Comparison of ENCODE assay signal across 13 cellular contexts in genomic region chr4:15162046-15162445, GRCh38.
DNase-seq lines count a peak whose midpoint lies in the region; ATAC-seq and TF ChIP-seq lines count a peak whose summit lies in the region.
"Had no signal": no experiment of that assay in that cellular context is flagged by ENCODE, and none has a peak within 500 bp of the region (broad histone marks: within the 10 kb centered on the region; RNA-seq: fewer than 3 reads in every experiment).

No MANE protein-coding gene starts in this region.

- POLR2A ChIA-PET in MCF 10A (lab: Yijun Ruan, JAX) = interaction anchor here (0.7 to 2.1 kb wide), 3 partner anchors 119 to 390 kb away, joined by 5 to 6 read pairs (median 5); no protein-coding TSS in a partner anchor

- H3K4me2 ChIP-seq in mammary epithelial cell (ENCODE audit: insufficient read depth, low read depth, low read length) = no peak overlapping the region

- WGBS in mammary epithelial cell (ENCODE audit: low coverage, missing lambda C conversion rate) = 80% methylated on average over 1 of the region's 1 CpG

- CTCF ChIA-PET in MCF 10A (lab: Yijun Ruan, JAX) (interaction anchor here (0.5 to 4.8 kb wide), 10 partner anchors 9 to 1506 kb away, joined by 3 to 41 read pairs (median 4); no protein-coding TSS in a partner anchor), mammary epithelial cell (lab: Charles Lee; ENCODE audit: low non-redundant PET) (no interaction called here)

- no peaks in the 10 kb centered on the region for H3K36me3 Mint-ChIP-seq in MCF 10A (ENCODE audit: insufficient read depth, unreplicated experiment)

- H3K36me3 ChIP-seq in mammary epithelial cell (ENCODE audit: insufficient read depth, low read length) (no peaks in the 10 kb centered on the region), NT2/D1 (ENCODE audit: insufficient read depth, insufficient read length, low read length) (no peaks in the 10 kb centered on the region), iPS-18a (ENCODE audit: control insufficient read depth, low read depth, low read length) (no peaks in the 10 kb centered on the region), thoracic aorta (no peaks in the 10 kb centered on the region), ascending aorta (no peaks in the 10 kb centered on the region)

- no peak overlapping the region for H3K4me3 Mint-ChIP-seq in MCF 10A (ENCODE audit: unreplicated experiment)

- BruUV-seq in MCF 10A (replicated peaks; lab: Mats Ljungman, UMichigan) (no TSS peak), mammary epithelial cell (replicated peaks; lab: Mats Ljungman, UMichigan) (no TSS peak)

- ATAC-seq in thoracic aorta (ENCODE audit: insufficient number of reproducible peaks, low FRiP score, low read depth) (no peak), HG02970 (IDR thresholded peaks at IDR 0.05; ENCODE audit: low FRiP score, unreplicated experiment) (no peak)

- in situ Hi-C loops in mammary epithelial cell (cut with MboI; ENCODE audit: low sequenced_read_pairs in 2 of 2) = loop anchor here in 1 of 2 donors (25.0 kb wide), 1 partner anchor 425 kb away; no protein-coding TSS in a partner anchor

- H3K27ac ChIP-seq in mammary epithelial cell (ENCODE audit: insufficient read depth, low read depth, low read length) (no peak overlapping the region), iPS-18a (ENCODE audit: low read length) (peak overlapping the region; percentile 27), thoracic aorta (peak overlapping the region; percentile 2 to 15), ascending aorta (no peak overlapping the region)

- intact Hi-C loops in MCF 10A (cut with micrococcal nuclease) = loop anchor here (1.0 to 10.0 kb wide), 5 partner anchors 119 to 1506 kb away; no protein-coding TSS in a partner anchor
- intact Hi-C loops in mammary epithelial cell (cut with micrococcal nuclease) = loop anchor here (1.0 to 5.0 kb wide), 4 partner anchors 158 to 1510 kb away; no protein-coding TSS in a partner anchor
- intact Hi-C loops in ascending aorta (cut with DNase I) = loop anchor here (5.0 kb wide), 1 partner anchor 160 kb away; the partner anchor contains the start of gene CPEB2

- H3K27me3 ChIP-seq in mammary epithelial cell (ENCODE audit: insufficient read depth, low read length) = peaks cover 3% of the 10 kb centered on the region
- no peaks in the 10 kb centered on the region for H3K27me3 ChIP-seq in NT2/D1 (ENCODE audit: insufficient read depth, insufficient read length)
- H3K27me3 ChIP-seq in iPS-18a (ENCODE audit: control insufficient read depth, insufficient read depth, low read length) = no peaks in the 10 kb centered on the region
- no peaks in the 10 kb centered on the region for H3K27me3 ChIP-seq in thoracic aorta (replicated peaks; ENCODE audit: insufficient read depth)
- H3K27me3 ChIP-seq in ascending aorta = no peaks in the 10 kb centered on the region

- DNase-seq in MCF 10A (ENCODE audit: unreplicated experiment) (no peak), mammary epithelial cell (no peak), NT2/D1 (ENCODE audit: low read depth, low spot score) (peak; percentile 75), thoracic aorta (ENCODE audit: low spot score) (no peak), ascending aorta (ENCODE audit: low spot score in 2 of 2) (no peak), NCI-H1694 treated with DMSO at 0.1 percent for 48 hours (lab: John Stamatoyannopoulos, UW) (no peak)
- DNase-seq: 8988T, DMS79 treated with DMSO at 0.1 percent for 48 hours, NCI-H1417 treated with DMSO at 0.1 percent for 48 hours, NCI-H510A treated with DMSO at 0.1 percent for 48 hours, SHP77 had no signal

- no peaks in the 10 kb centered on the region for H4K20me1 ChIP-seq in mammary epithelial cell (ENCODE audit: insufficient read depth, low read length)

- H3K9me3 ChIP-seq in mammary epithelial cell (replicated peaks; ENCODE audit: insufficient read depth, low read length) = no peaks in the 10 kb centered on the region
- no peaks in the 10 kb centered on the region for H3K9me3 ChIP-seq in NT2/D1 (ENCODE audit: insufficient read depth, low read length)
- no peaks in the 10 kb centered on the region for H3K9me3 ChIP-seq in iPS-18a (ENCODE audit: control insufficient read depth, low read depth, low read length)
- H3K9me3 ChIP-seq in thoracic aorta = no peaks in the 10 kb centered on the region
- H3K9me3 ChIP-seq in ascending aorta = no peaks in the 10 kb centered on the region

- H3K27me3 Mint-ChIP-seq in MCF 10A (ENCODE audit: insufficient read depth, unreplicated experiment) = no peaks in the 10 kb centered on the region

- H3K9me3 Mint-ChIP-seq in MCF 10A (ENCODE audit: unreplicated experiment) = no peaks in the 10 kb centered on the region

- no peak overlapping the region for H3K4me3 ChIP-seq in mammary epithelial cell (replicated peaks in 1 of 3; ENCODE audit: insufficient read depth in 1 of 3, low read depth in 2 of 3, low read length in 3 of 3)
- H3K4me3 ChIP-seq in NT2/D1 (ENCODE audit: insufficient read length, low read depth) = no peak overlapping the region
- peak overlapping the region; percentile 38 for H3K4me3 ChIP-seq in iPS-18a (ENCODE audit: low read length)
- no peak overlapping the region for H3K4me3 ChIP-seq in thoracic aorta
- no peak overlapping the region for H3K4me3 ChIP-seq in ascending aorta

- dilution Hi-C loops in mammary epithelial cell (cut with HindIII; ENCODE audit: low sequenced_read_pairs) = no loop called here

- H3K4me1 ChIP-seq in mammary epithelial cell (ENCODE audit: insufficient read depth, low read length) (no peaks in the 10 kb centered on the region), NT2/D1 (ENCODE audit: insufficient read depth, insufficient read length) (peaks cover 3% of the 10 kb centered on the region), iPS-18a (ENCODE audit: control insufficient read depth, low read depth, low read length) (peaks cover 46% of the 10 kb centered on the region), thoracic aorta (ENCODE audit: control insufficient read depth in 1 of 2, low read depth in 2 of 2) (peaks cover 4 to 18% of the 10 kb centered on the region in 2 donors), ascending aorta (no peaks in the 10 kb centered on the region)

- peaks cover 12% of the 10 kb centered on the region for H3K4me1 Mint-ChIP-seq in MCF 10A (ENCODE audit: insufficient read depth, unreplicated experiment)

- no peak for TF ChIP-seq CTCF in MCF 10A (IDR thresholded peaks at IDR 0.05; ENCODE audit: unreplicated experiment)
- no peak for TF ChIP-seq CTCF in mammary epithelial cell (conservative IDR thresholded peaks at IDR 0.05 in 1 of 2, IDR thresholded peaks at IDR 0.05 in 1 of 2; ENCODE audit: extremely low read depth in 1 of 2, insufficient read depth in 1 of 2, low read depth in 1 of 2, low read length in 2 of 2)
- TF ChIP-seq CTCF in thoracic aorta (IDR thresholded peaks at IDR 0.05) = no peak
- no peak for TF ChIP-seq CTCF in ascending aorta (IDR thresholded peaks at IDR 0.05)

- no peaks in the 10 kb centered on the region for H3K79me2 ChIP-seq in mammary epithelial cell (ENCODE audit: insufficient read depth, low read length)

- no peak overlapping the region for H2AFZ ChIP-seq in mammary epithelial cell (ENCODE audit: low read depth, low read length)

- H3K27ac Mint-ChIP-seq in MCF 10A (ENCODE audit: low read depth, unreplicated experiment) = peak overlapping the region; percentile 28

- no peak overlapping the region for H3K9ac ChIP-seq in mammary epithelial cell (ENCODE audit: insufficient read depth, low read length)
- H3K9ac ChIP-seq in NT2/D1 (ENCODE audit: insufficient read length, low read depth) = no peak overlapping the region
- H3K9ac ChIP-seq in iPS-18a (ENCODE audit: low read length) = peak overlapping the region; percentile 33

Comparison
In these comparisons a context has a peak if more than half of its experiments do, and no peak if none do; other contexts are left out.
1. H3K27ac ChIP-seq: peak in iPS-18a (single experiment) and thoracic aorta (2 of 2); none in mammary epithelial cell (single experiment) and ascending aorta (0 of 2).